8 cellular contexts compared by ENCODE assay signal in genomic region chr4:6269651-6270511, GRCh38. TPM values are rescaled to one million over a fixed set of nuclear protein-coding genes. Genes with fewer than 3 reads are reported as not detected.
DNase-seq lines count a peak whose midpoint lies in the region; ATAC-seq, FAIRE-seq and TF ChIP-seq lines count a peak whose summit lies in the region.

TSS of gene WFS1 (plus strand) at chr4:6269850. CDS start at chr4:6277456, 7,606 bp downstream.

- TF ChIP-seq CTCF in K562 (IDR thresholded peaks at IDR 0.05 in 2 of 3, conservative IDR thresholded peaks at IDR 0.05 in 1 of 3; ENCODE audit: insufficient read depth in 2 of 3, low read depth in 1 of 3, low read length in 3 of 3): no peak

- FAIRE-seq in TTC549 (lab: Jason Lieb, UNC) (peak; percentile 31), K562 (lab: Jason Lieb, UNC) (peak; percentile 62)

- H3K4me3 ChIP-seq in K562 (0 out of 2 replicates have a peak within 1 kb of the TSS, but pooled peaks have one; percentile 16), aorta (ENCODE audit: low read length in 2 of 2) (peak within 1 kb of the TSS; percentile 52 to 96)

- H3K36me3 ChIP-seq in K562 (ENCODE audit: control insufficient read depth, insufficient read depth, low read length) (no peaks in the 10 kb centered on the region), aorta (ENCODE audit: control insufficient read depth in 1 of 2, insufficient read depth in 2 of 2, low read length in 1 of 2) (no peaks in the 10 kb centered on the region)

- TF ChIP-seq EP300 in K562 (IDR thresholded peaks at IDR 0.05; ENCODE audit: low read length): no peak

- H3K79me2 ChIP-seq in K562 (ENCODE audit: control insufficient read depth, insufficient read depth, low read length): no peaks in the 10 kb centered on the region

- H3K9ac ChIP-seq in K562 (ENCODE audit: insufficient read depth in 1 of 2, low read depth in 2 of 2, low read length in 2 of 2): peak within 1 kb of the TSS in 1 of 2 experiments; percentile 79; a peak in 1 of 4 replicates

- CTCF ChIA-PET in K562 (lab: Yijun Ruan, JAX; ENCODE audit: low intra/inter-chr PET ratio): interaction anchor here (0.8 kb wide), 1 partner anchor 58 kb away, joined by 3 read pairs; no protein-coding TSS in a partner anchor

- in situ Hi-C loops in K562 (cut with MboI): no loop called here

- H3K27ac ChIP-seq in K562 (ENCODE audit: extremely low read depth, low read depth, low read length) (no peak within 1 kb of the TSS), aorta (ENCODE audit: low read depth in 1 of 2, low read length in 2 of 2) (peak within 1 kb of the TSS; percentile 85 to 97)

- intact Hi-C loops in K562 (cut with micrococcal nuclease): no loop called here
- intact Hi-C loops in aorta (cut with DNase I): no loop called here

- no peaks in the 10 kb centered on the region for H3K9me1 ChIP-seq in K562 (ENCODE audit: control insufficient read depth, insufficient read depth, low read length)

- no TSS peak for BruUV-seq in K562 (replicated peaks; lab: Mats Ljungman, UMichigan)

- TF ChIP-seq POLR2A in K562 (conservative IDR thresholded peaks at IDR 0.05): no peak

- no peaks in the 10 kb centered on the region for H3K9me3 ChIP-seq in K562 (replicated peaks; ENCODE audit: control insufficient read depth, insufficient read depth, low read depth, low read length)
- H3K9me3 ChIP-seq in aorta (ENCODE audit: control insufficient read depth, low read length): no peaks in the 10 kb centered on the region

- DNase-seq in NCI-H1930 (lab: John Stamatoyannopoulos, UW) (peak; percentile 94 to 98), K562 (ENCODE audit: extremely low read depth in 1 of 4, low spot score in 3 of 4) (peak; percentile 91 to 99 (median 98)), hypothalamus (lab: John Stamatoyannopoulos, UW) (peak; percentile 52 to 99 (median 98)), retina (peak; percentile 99), aorta (peak; percentile 99)

- peaks cover 0 to 16% of the 10 kb centered on the region in 2 experiments; a peak in 2 of 5 replicates for H3K4me1 ChIP-seq in K562 (replicated peaks in 1 of 2; ENCODE audit: control insufficient read depth in 2 of 2, insufficient read depth in 2 of 2, low read length in 2 of 2)
- no peaks in the 10 kb centered on the region for H3K4me1 ChIP-seq in aorta (ENCODE audit: control insufficient read depth in 1 of 2, insufficient read depth in 2 of 2, low read length in 2 of 2)

- peaks cover 2% of the 10 kb centered on the region; the same call in 1 of the 2 replicates for H4K20me1 ChIP-seq in K562 (replicated peaks; ENCODE audit: control insufficient read depth, insufficient read depth, low read length)

- POLR2A ChIA-PET in K562 (lab: Yijun Ruan, JAX): interaction anchor here (0.8 to 0.9 kb wide), 2 partner anchors 16 to 404 kb away, joined by 3 to 6 read pairs; a partner anchor contains a TSS

- TF ChIP-seq RAD21 in K562 (CRISPR knock-in tag; conservative IDR thresholded peaks at IDR 0.05 in 1 of 2, IDR thresholded peaks at IDR 0.05 in 1 of 2): no peak

- H3K4me2 ChIP-seq in K562 (ENCODE audit: insufficient read depth, low read length): peak within 1 kb of the TSS; percentile 31; the same call in 1 of the 2 replicates

- ATAC-seq in GM18502 (IDR thresholded peaks at IDR 0.05; ENCODE audit: poor library complexity, unreplicated experiment) (peak; percentile 100), HG02938 (IDR thresholded peaks at IDR 0.05; ENCODE audit: unreplicated experiment) (peak; percentile 99), K562 (peak; percentile 100), aorta (ENCODE audit: low FRiP score) (peak; percentile 98)

- H3K27me3 ChIP-seq in K562 (ENCODE audit: control insufficient read depth in 2 of 2, insufficient read depth in 2 of 2, low read length in 2 of 2) (peaks cover 0 to 34% of the 10 kb centered on the region in 2 experiments; a peak in 3 of 5 replicates), aorta (ENCODE audit: control insufficient read depth in 1 of 2, insufficient read depth in 2 of 2, low read length in 1 of 2) (no peaks in the 10 kb centered on the region)

- H2AFZ ChIP-seq in K562 (ENCODE audit: low read depth, low read length): 0 out of 2 replicates have a peak within 1 kb of the TSS, but pooled peaks have one; percentile 44

- 0% methylated on average over 10 of the region's 99 CpGs for WGBS in K562 (ENCODE audit: insufficient coverage, low coverage, missing lambda C conversion rate)
- 0 to 1% methylated on average over 56 to 99 of the region's 99 CpGs for WGBS in aorta, 2 donors

TF ChIP-seq in K562, 482 proteins besides CTCF, POLR2A, EP300 and RAD21 (continues in another document):
- TF ChIP-seq ZNF224 (CRISPR knock-in tag; IDR thresholded peaks at IDR 0.05) (no peak), FOS (IDR thresholded peaks at IDR 0.05; ENCODE audit: extremely low read depth, insufficient read length) (peak; percentile 88), MAZ (CRISPR knock-in tag; conservative IDR thresholded peaks at IDR 0.05 in 1 of 2, IDR thresholded peaks at IDR 0.05 in 1 of 2) (peak in 1 of 2 experiments; percentile 79; a peak in 2 of 4 replicates), PBX2 (CRISPR knock-in tag; IDR thresholded peaks at IDR 0.05; ENCODE audit: low read depth) (peak; percentile 88), PBX2 (tag; conservative IDR thresholded peaks at IDR 0.05; ENCODE audit: low read depth) (peak; percentile 82), CXXC5 (CRISPR knock-in tag; IDR thresholded peaks at IDR 0.05) (peak; percentile 78), POLR2G (IDR thresholded peaks at IDR 0.05; ENCODE audit: low read depth, low read length) (0 out of 2 replicates have a peak, but pooled peaks have one; percentile 43), RBFOX2 (IDR thresholded peaks at IDR 0.05; ENCODE audit: low read depth, low read length) (0 out of 2 replicates have a peak, but pooled peaks have one; percentile 25), VEZF1 (CRISPR knock-in tag; IDR thresholded peaks at IDR 0.05) (peak; percentile 63)

RNA-seq across cellular contexts. Expression of gene WFS1, which starts in this region (rescaled TPM):
- 0.42 TPM in 1 of 2 replicates, not detected in the other for total RNA-seq in K562 (2011; cell fraction: chromatin; rRNA removed; ENCODE audit: low replicate concordance)
- 0.33 TPM in 1 of 2 replicates, not detected in the other for total RNA-seq in K562 (2011; cell fraction: nucleolus; rRNA removed)
- 0.44 TPM in 1 of 2 replicates, not detected in the other for total RNA-seq in K562 (2011; cell fraction: nucleoplasm; rRNA removed)
- total RNA-seq in K562 (2014; rRNA removed) (0.82 TPM in 1 of 2 replicates, not detected in the other), K562 (2014; rRNA removed; fragmentation: Illumina TruSeq; extraction: Trizol) (not detected in 2 replicates), K562 (2015; rRNA removed; fragmentation: Illumina TruSeq; extraction: Trizol) (0.04 TPM in 1 of 2 replicates, not detected in the other), K562 (2021) (0.27 and 0.29 TPM in 2 replicates), aorta (10 to 100 TPM; 63.8 to 66.1 TPM)
- polyA plus RNA-seq in K562 (2011; rRNA removed) (0.01 and 0.03 TPM in 2 replicates), K562 (2014; fragmentation: Illumina TruSeq; extraction: Trizol) (0.03 and 0.12 TPM in 2 replicates), K562 (2014; fragmentation: Nextera tagmentation; extraction: Ambion mirVana) (not detected), K562 (2014; rRNA removed) (not detected in 2 replicates), aorta (10 to 100 TPM; 11.9 to 42.4 TPM)
- 0.01 TPM in 1 of 2 replicates, not detected in the other for polyA plus RNA-seq in K562 (2011; cell fraction: cytosol; rRNA removed)
- 0.17 TPM in 1 of 2 replicates, not detected in the other for polyA plus RNA-seq in K562 (2011; cell fraction: nucleus; rRNA removed)
- 0.26 and 0.62 TPM in 2 replicates for polyA plus RNA-seq in K562 (2012)
- not detected in 2 replicates for polyA minus RNA-seq in K562 (2011; rRNA and poly(A)+ RNA removed)
- polyA minus RNA-seq in K562 (2011; cell fraction: cytosol; rRNA and poly(A)+ RNA removed): not detected in 2 replicates
- polyA minus RNA-seq in K562 (2011; cell fraction: nucleus; rRNA and poly(A)+ RNA removed): 0.13 TPM in 1 of 2 replicates, not detected in the other

Comparison
In these comparisons a context has a peak if more than half of its experiments do, and no peak if none do; other contexts are left out.
1. RNA of gene WFS1 (total RNA-seq): 63.8 to 66.1 TPM in aorta; 0.04 to 0.82 TPM in K562; every median in the first group is over 10 times any median in the second.
2. RNA of gene WFS1 (polyA plus RNA-seq): 11.9 to 42.4 TPM in aorta; 0.01 to 0.62 TPM in K562; every median in the first group is over 4 times any median in the second.
3. Peak in DNase-seq, ATAC-seq, H3K4me3 ChIP-seq and H3K4me2 ChIP-seq in K562; RNA of the gene not detected or under 1 TPM.
4. Peak in every context shown above with its lines, with median percentiles within 50 percentile points of each other: ATAC-seq and DNase-seq.